In the genomic region with DNA sequence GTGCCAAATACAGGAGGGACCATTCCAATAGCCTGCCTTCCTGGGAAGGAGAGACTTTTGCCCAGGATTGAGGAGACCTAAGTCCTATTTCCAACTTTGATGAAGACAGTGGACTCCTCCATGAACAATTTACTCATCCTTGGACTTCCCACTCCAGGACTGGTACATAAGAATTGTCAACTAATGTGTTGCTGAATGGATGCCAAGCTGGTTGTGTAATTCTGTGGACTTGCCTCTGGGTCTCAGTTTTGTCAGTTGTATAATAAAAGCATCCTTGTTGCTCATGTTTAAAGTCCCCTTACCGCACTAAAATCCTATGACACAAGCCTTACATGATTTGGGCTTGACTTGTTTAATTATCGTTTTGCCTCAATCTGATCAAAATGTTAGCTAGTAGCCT, we compare ENCODE assay signal across 23 cellular contexts. TPM values are rescaled to one million over a fixed set of nuclear protein-coding genes. Genes with fewer than 3 reads are reported as not detected.
DNase-seq lines count a peak whose midpoint lies in the region; ATAC-seq, FAIRE-seq and TF ChIP-seq lines count a peak whose summit lies in the region.
"Had no signal": no experiment of that assay in that cellular context is flagged by ENCODE, and none has a peak within 500 bp of the region (broad histone marks: within the 10 kb centered on the region; RNA-seq: fewer than 3 reads in every experiment).

No MANE protein-coding gene starts in this region.

- no peak overlapping the region for H3K9ac ChIP-seq in mammary epithelial cell (ENCODE audit: insufficient read depth, low read length)
- no peak overlapping the region for H3K9ac ChIP-seq in keratinocyte (ENCODE audit: control insufficient read depth, extremely low read depth, insufficient read depth, low read length)
- H3K9ac ChIP-seq: GM23248 had no signal

- H3K4me1 Mint-ChIP-seq in MCF 10A (ENCODE audit: insufficient read depth, unreplicated experiment): no peaks in the 10 kb centered on the region
- H3K4me1 Mint-ChIP-seq in activated CD8-positive, alpha-beta memory T cell treated with anti-CD3 and anti-CD28 coated beads, Interleukin-2, amount 10 ng/mL, durations not matched to agents 7 days and 5 days: no peaks in the 10 kb centered on the region

- H3K9me3 Mint-ChIP-seq in MCF 10A (ENCODE audit: unreplicated experiment): peaks cover 5% of the 10 kb centered on the region
- H3K9me3 Mint-ChIP-seq in activated CD8-positive, alpha-beta memory T cell treated with anti-CD3 and anti-CD28 coated beads, Interleukin-2, amount 10 ng/mL, durations not matched to agents 7 days and 5 days (ENCODE audit: low read depth): peaks cover 8% of the 10 kb centered on the region

- H3K79me2 ChIP-seq in mammary epithelial cell (ENCODE audit: insufficient read depth, low read length) (no peaks in the 10 kb centered on the region), keratinocyte (ENCODE audit: control insufficient read depth, insufficient read depth, low read length) (no peaks in the 10 kb centered on the region)

- H3K27ac ChIP-seq in breast epithelium: no peak overlapping the region
- no peak overlapping the region for H3K27ac ChIP-seq in mammary epithelial cell (ENCODE audit: insufficient read depth, low read depth, low read length)
- no peak overlapping the region for H3K27ac ChIP-seq in keratinocyte (ENCODE audit: control insufficient read depth, insufficient read depth, low read length)
- H3K27ac ChIP-seq: 22Rv1, A549, C4-2B, GM23248 had no signal

- peak; percentile 5 for FAIRE-seq in keratinocyte (lab: Jason Lieb, UNC)
- FAIRE-seq: A549, D721Med, G401.6, GM12891, GM19239, HTR-8/SVneo had no signal

- H3K9me3 ChIP-seq in breast epithelium: no peaks in the 10 kb centered on the region
- H3K9me3 ChIP-seq in mammary epithelial cell (replicated peaks; ENCODE audit: insufficient read depth, low read length): no peaks in the 10 kb centered on the region
- no peaks in the 10 kb centered on the region for H3K9me3 ChIP-seq in keratinocyte (ENCODE audit: control insufficient read depth, low read depth, low read length)
- H3K9me3 ChIP-seq: A549, Caco-2, HAP-1 had no signal

- H3K27me3 ChIP-seq in breast epithelium (no peaks in the 10 kb centered on the region), mammary epithelial cell (ENCODE audit: insufficient read depth, low read length) (no peaks in the 10 kb centered on the region), keratinocyte (ENCODE audit: control insufficient read depth, extremely low read depth, insufficient read depth, low read length) (no peaks in the 10 kb centered on the region)

- no peak overlapping the region for H3K4me3 ChIP-seq in breast epithelium
- H3K4me3 ChIP-seq in mammary epithelial cell (replicated peaks in 1 of 3; ENCODE audit: insufficient read depth in 1 of 3, low read depth in 2 of 3, low read length in 3 of 3): no peak overlapping the region
- no peak overlapping the region for H3K4me3 ChIP-seq in keratinocyte (ENCODE audit: control insufficient read depth in 2 of 3, extremely low read depth in 1 of 3, insufficient read depth in 2 of 3, low read depth in 1 of 3, low read length in 3 of 3)
- H3K4me3 ChIP-seq: A549, GM23248, HAP-1 had no signal

- 17% methylated on average over 2 of the region's 2 CpGs for WGBS in mammary epithelial cell (ENCODE audit: low coverage, missing lambda C conversion rate)

- no peak overlapping the region for H3K4me2 ChIP-seq in mammary epithelial cell (ENCODE audit: insufficient read depth, low read depth, low read length)
- no peak overlapping the region for H3K4me2 ChIP-seq in keratinocyte (ENCODE audit: control insufficient read depth, extremely low read depth, insufficient read depth, low read depth, low read length)
- H3K4me2 ChIP-seq: A549 had no signal

- dilution Hi-C loops in mammary epithelial cell (cut with HindIII; ENCODE audit: low sequenced_read_pairs) (no loop called here), keratinocyte (cut with MboI; ENCODE audit: extremely low pct_ligation_motif_present, low sequenced_read_pairs) (no loop called here)

- DNase-seq in MCF 10A (ENCODE audit: unreplicated experiment) (peak; percentile 63), breast epithelium (ENCODE audit: low spot score in 2 of 2) (no peak), mammary epithelial cell (peak; percentile 68), keratinocyte (ENCODE audit: low read depth, low spot score) (no peak), NOMO-1 treated with dmso at 0.1 percent for 144 hours (lab: John Stamatoyannopoulos, UW; ENCODE audit: unreplicated experiment) (no peak)
- no peak for DNase-seq in activated naive CD4-positive, alpha-beta T cell (lab: John Stamatoyannopoulos, UW)
- no peak for DNase-seq in activated CD8-positive, alpha-beta memory T cell treated with anti-CD3 and anti-CD28 coated beads, Interleukin-2, amount 10 ng/mL, durations not matched to agents 7 days and 5 days
- DNase-seq: AML-193; Caco-2; CD4-positive, alpha-beta T cell; GM23248 had no signal

- no peak for ATAC-seq in activated CD8-positive, alpha-beta memory T cell treated with anti-CD3 and anti-CD28 coated beads, Interleukin-2, amount 10 ng/mL, durations not matched to agents 7 days and 5 days
- no peak for ATAC-seq in HG02852 (IDR thresholded peaks at IDR 0.05; ENCODE audit: unreplicated experiment)
- ATAC-seq: A549 had no signal

- in situ Hi-C loops in mammary epithelial cell (cut with MboI; ENCODE audit: low sequenced_read_pairs in 2 of 2): no loop called here

- POLR2A ChIA-PET in MCF 10A (lab: Yijun Ruan, JAX): interaction anchor here (0.7 kb wide), 1 partner anchor 1254 kb away, joined by 3 read pairs; no protein-coding TSS in a partner anchor

- H3K4me3 Mint-ChIP-seq in MCF 10A (ENCODE audit: unreplicated experiment): no peak overlapping the region
- H3K4me3 Mint-ChIP-seq in activated CD8-positive, alpha-beta memory T cell treated with anti-CD3 and anti-CD28 coated beads, Interleukin-2, amount 10 ng/mL, durations not matched to agents 7 days and 5 days: no peak overlapping the region
- H3K4me3 Mint-ChIP-seq: CD4-positive, alpha-beta T cell had no signal

- H3K27me3 Mint-ChIP-seq in MCF 10A (ENCODE audit: insufficient read depth, unreplicated experiment): no peaks in the 10 kb centered on the region
- H3K27me3 Mint-ChIP-seq in activated CD8-positive, alpha-beta memory T cell treated with anti-CD3 and anti-CD28 coated beads, Interleukin-2, amount 10 ng/mL, durations not matched to agents 7 days and 5 days: no peaks in the 10 kb centered on the region
- H3K27me3 Mint-ChIP-seq: CD4-positive, alpha-beta T cell had no signal

- no peaks in the 10 kb centered on the region for H4K20me1 ChIP-seq in mammary epithelial cell (ENCODE audit: insufficient read depth, low read length)
- H4K20me1 ChIP-seq in keratinocyte (ENCODE audit: control insufficient read depth, extremely low read depth, insufficient read depth, low read length): no peaks in the 10 kb centered on the region

- no peak for TF ChIP-seq POLR2A in breast epithelium (IDR thresholded peaks at IDR 0.05)

- no peak overlapping the region for H2AFZ ChIP-seq in mammary epithelial cell (ENCODE audit: low read depth, low read length)
- no peak overlapping the region for H2AFZ ChIP-seq in keratinocyte (ENCODE audit: control insufficient read depth, low read length)
- H2AFZ ChIP-seq: GM23248 had no signal

- no peaks in the 10 kb centered on the region for H3K4me1 ChIP-seq in breast epithelium
- no peaks in the 10 kb centered on the region for H3K4me1 ChIP-seq in mammary epithelial cell (ENCODE audit: insufficient read depth, low read length)
- H3K4me1 ChIP-seq in keratinocyte (ENCODE audit: control insufficient read depth, extremely low read depth, insufficient read depth, low read length): no peaks in the 10 kb centered on the region
- H3K4me1 ChIP-seq: A549, Caco-2, HAP-1 had no signal

- CTCF ChIA-PET in MCF 10A (lab: Yijun Ruan, JAX): interaction anchor here (0.5 to 4.0 kb wide), 8 partner anchors 12 to 1435 kb away, joined by 3 to 14 read pairs (median 3); no protein-coding TSS in a partner anchor
- CTCF ChIA-PET in mammary epithelial cell (lab: Charles Lee; ENCODE audit: low non-redundant PET): no interaction called here
- CTCF ChIA-PET in activated CD8-positive, alpha-beta memory T cell treated with anti-CD3 and anti-CD28 coated beads, Interleukin-2, amount 10 ng/mL, durations not matched to agents 7 days and 5 days (lab: Charles Lee): no interaction called here

- no peak overlapping the region for H3K27ac Mint-ChIP-seq in MCF 10A (ENCODE audit: low read depth, unreplicated experiment)
- no peak overlapping the region for H3K27ac Mint-ChIP-seq in activated CD8-positive, alpha-beta memory T cell treated with anti-CD3 and anti-CD28 coated beads, Interleukin-2, amount 10 ng/mL, durations not matched to agents 7 days and 5 days
- H3K27ac Mint-ChIP-seq: CD4-positive, alpha-beta T cell had no signal

- BruUV-seq in MCF 10A (replicated peaks; lab: Mats Ljungman, UMichigan) (no TSS peak), mammary epithelial cell (replicated peaks; lab: Mats Ljungman, UMichigan) (no TSS peak)

- TF ChIP-seq CTCF in MCF 10A (IDR thresholded peaks at IDR 0.05; ENCODE audit: unreplicated experiment) (no peak), breast epithelium (IDR thresholded peaks at IDR 0.05) (no peak), mammary epithelial cell (conservative IDR thresholded peaks at IDR 0.05 in 1 of 2, IDR thresholded peaks at IDR 0.05 in 1 of 2; ENCODE audit: extremely low read depth in 1 of 2, insufficient read depth in 1 of 2, low read depth in 1 of 2, low read length in 2 of 2) (no peak), keratinocyte (optimal IDR thresholded peaks at IDR 0.05 in 1 of 3, IDR thresholded peaks at IDR 0.05 in 1 of 3, conservative IDR thresholded peaks at IDR 0.05 in 1 of 3; ENCODE audit: extremely low read depth in 1 of 3, insufficient read depth in 2 of 3, low read length in 3 of 3) (no peak)

- intact Hi-C loops in MCF 10A (cut with micrococcal nuclease) (no loop called here), breast epithelium (cut with DNase I; ENCODE audit: low total_unique reads) (no loop called here), mammary epithelial cell (cut with micrococcal nuclease) (no loop called here)

- no peaks in the 10 kb centered on the region for H3K36me3 ChIP-seq in breast epithelium
- H3K36me3 ChIP-seq in mammary epithelial cell (ENCODE audit: insufficient read depth, low read length): no peaks in the 10 kb centered on the region
- no peaks in the 10 kb centered on the region for H3K36me3 ChIP-seq in keratinocyte (ENCODE audit: control insufficient read depth in 2 of 2, extremely low read depth in 1 of 2, insufficient read depth in 2 of 2, low read length in 2 of 2)
- H3K36me3 ChIP-seq: HAP-1 had no signal

- H3K9me1 ChIP-seq in keratinocyte (ENCODE audit: control insufficient read depth, extremely low read depth, insufficient read depth, low read length): no peaks in the 10 kb centered on the region

- no peaks in the 10 kb centered on the region for H3K36me3 Mint-ChIP-seq in MCF 10A (ENCODE audit: insufficient read depth, unreplicated experiment)
- H3K36me3 Mint-ChIP-seq in activated CD8-positive, alpha-beta memory T cell treated with anti-CD3 and anti-CD28 coated beads, Interleukin-2, amount 10 ng/mL, durations not matched to agents 7 days and 5 days: no peaks in the 10 kb centered on the region

RNA-seq across cellular contexts. Expression of a gene that starts 13.2 kb away (rescaled TPM):
- total RNA-seq in MCF 10A (2022): not detected in 2 replicates
- not detected for total RNA-seq in breast epithelium
- total RNA-seq in mammary epithelial cell: under 1 TPM in 1 of 2 donors, not detected in 1; 0.71 TPM
- 0.36 TPM for polyA plus RNA-seq in mammary epithelial cell
- polyA minus RNA-seq in mammary epithelial cell: 4.1 TPM
- polyA plus RNA-seq in keratinocyte: 0.12 to 0.32 TPM (median 0.31 TPM) in 3 replicates
- polyA plus RNA-seq in keratinocyte (2011; ENCODE audit: low read depth): not detected
- 0.09 and 0.19 TPM in 2 replicates for polyA plus RNA-seq in keratinocyte (2011; cell fraction: cytosol; rRNA removed)
- 0.48 and 0.53 TPM in 2 replicates for polyA plus RNA-seq in keratinocyte (2011; cell fraction: nucleus; rRNA removed)
- 0.06 and 0.15 TPM in 2 replicates for polyA plus RNA-seq in keratinocyte (2012; ENCODE audit: low replicate concordance)
- polyA minus RNA-seq in keratinocyte: 0.10 to 1.5 TPM in 2 of 3 replicates, not detected in the other
- not detected for polyA minus RNA-seq in keratinocyte (2011; cell fraction: cytosol; rRNA and poly(A)+ RNA removed)
- 0.21 TPM in 1 of 2 replicates, not detected in the other for polyA minus RNA-seq in keratinocyte (2011; cell fraction: nucleus; rRNA and poly(A)+ RNA removed)
- total RNA-seq in activated CD8-positive, alpha-beta memory T cell treated with anti-CD3 and anti-CD28 coated beads, Interleukin-2, amount 10 ng/mL, durations not matched to agents 7 days and 5 days: not detected
- total RNA-seq: Caco-2; CD4-positive, alpha-beta T cell; GM23248; H4 had no signal
- polyA plus RNA-seq: A549, BJ, GM23248 had no signal

Comparison
In these comparisons a context has a peak if more than half of its experiments do, and no peak if none do; other contexts are left out.
1. DNase-seq: peak in MCF 10A (single experiment) and mammary epithelial cell (single experiment); none in breast epithelium (0 of 2), keratinocyte (single experiment), activated naive CD4-positive, alpha-beta T cell (0 of 4), NOMO-1 treated with dmso at 0.1 percent for 144 hours (single experiment) and activated CD8-positive, alpha-beta memory T cell treated with anti-CD3 and anti-CD28 coated beads, Interleukin-2, amount 10 ng/mL, durations not matched to agents 7 days and 5 days (single experiment).